21 cellular contexts compared by ENCODE assay signal in genomic region chr16:81293909-81294802, GRCh38. TPM values are rescaled to one million over a fixed set of nuclear protein-coding genes. Genes with fewer than 3 reads are reported as not detected.
DNase-seq lines count a peak whose midpoint lies in the region; TF ChIP-seq lines count a peak whose summit lies in the region.
"Had no signal": no experiment of that assay in that cellular context is flagged by ENCODE, and none has a peak within 500 bp of the region (broad histone marks: within the 10 kb centered on the region; RNA-seq: fewer than 3 reads in every experiment).

No MANE protein-coding gene starts in this region.

- TF ChIP-seq CTCF in Peyer's patch (IDR thresholded peaks at IDR 0.05): no peak

- H3K27ac ChIP-seq in BLaER1 (no peak overlapping the region), Peyer's patch (peak overlapping the region in 3 of 4 donors; percentile 25 to 86 (median 71)), epithelial cell of prostate (peak overlapping the region; percentile 40), mucosa of rectum (ENCODE audit: low read depth in 2 of 2, low read length in 2 of 2) (peak overlapping the region; percentile 81 to 92)
- H3K27ac ChIP-seq: ovary, uterus had no signal

- TF ChIP-seq POLR2A in Peyer's patch (IDR thresholded peaks at IDR 0.05): no peak

- peaks cover 10% of the 10 kb centered on the region for H3K4me1 ChIP-seq in BLaER1
- peaks cover 0 to 9% (median 2%) of the 10 kb centered on the region in 4 donors for H3K4me1 ChIP-seq in Peyer's patch
- H3K4me1 ChIP-seq in mucosa of rectum (ENCODE audit: control insufficient read depth in 2 of 2, insufficient read depth in 2 of 2, low read length in 2 of 2): peaks cover 8 to 15% of the 10 kb centered on the region in 2 donors
- H3K4me1 ChIP-seq: uterus had no signal

- H3K9me3 ChIP-seq in BLaER1 (no peaks in the 10 kb centered on the region), Peyer's patch (no peaks in the 10 kb centered on the region), mucosa of rectum (ENCODE audit: control insufficient read depth in 2 of 2, low read length in 2 of 2) (no peaks in the 10 kb centered on the region)
- H3K9me3 ChIP-seq: ovary, uterus had no signal

- no peak overlapping the region for H3K4me3 ChIP-seq in BLaER1
- H3K4me3 ChIP-seq in Peyer's patch: no peak overlapping the region
- peak overlapping the region; percentile 37 to 46 for H3K4me3 ChIP-seq in mucosa of rectum (ENCODE audit: low read length in 2 of 2)
- H3K4me3 ChIP-seq: K562, ovary, uterus had no signal

- H3K27me3 ChIP-seq in BLaER1 (no peaks in the 10 kb centered on the region), Peyer's patch (no peaks in the 10 kb centered on the region), mucosa of rectum (ENCODE audit: control insufficient read depth in 2 of 2, insufficient read depth in 2 of 2, low read length in 2 of 2) (no peaks in the 10 kb centered on the region)
- H3K27me3 ChIP-seq: ovary, uterus had no signal

- no peaks in the 10 kb centered on the region for H4K20me1 ChIP-seq in BLaER1

- peak overlapping the region; percentile 17; the same call in 1 of the 2 replicates for H3K4me2 ChIP-seq in BLaER1

- H3K36me3 ChIP-seq in BLaER1: no peaks in the 10 kb centered on the region
- H3K36me3 ChIP-seq in Peyer's patch: no peaks in the 10 kb centered on the region
- no peaks in the 10 kb centered on the region for H3K36me3 ChIP-seq in mucosa of rectum (ENCODE audit: control insufficient read depth in 2 of 2, insufficient read depth in 2 of 2, low read length in 2 of 2)
- H3K36me3 ChIP-seq: ovary, uterus had no signal

- no peak overlapping the region for H3K9ac ChIP-seq in BLaER1
- H3K9ac ChIP-seq in mucosa of rectum (ENCODE audit: low read depth in 1 of 2, low read length in 2 of 2): no peak overlapping the region

- DNase-seq in Peyer's patch (peak in 1 of 3 donors; percentile 56), epithelial cell of prostate (ENCODE audit: low read depth, low spot score) (no peak), NK-92 (lab: John Stamatoyannopoulos, UW; ENCODE audit: unreplicated experiment) (no peak), dedifferentiated amniotic fluid mesenchymal stem cell (ENCODE audit: extremely low spot score) (no peak), C1 segment of cervical spinal cord (lab: John Stamatoyannopoulos, UW) (no peak)
- no peak for DNase-seq in stimulated activated naive CD4-positive, alpha-beta T cell treated with Interleukin-2 at 50 U/mL for 16 hours (lab: John Stamatoyannopoulos, UW)
- DNase-seq: activated CD4-positive, alpha-beta memory T cell treated with anti-CD3 and anti-CD28 coated beads, Interleukin-2, amount 10 ng/mL, durations not matched to agents 7 days and 5 days; activated gamma-delta T cell treated with Interleukin-2 at 50 U/mL for 16 hours; activated T-cell treated with anti-CD3 and anti-CD28 coated beads for 4 hours; caudate nucleus; CD4-positive, CD25-positive, alpha-beta regulatory T cell; DMS153; kidney glomerular epithelial cell; naive thymus-derived CD8-positive, alpha-beta T cell; NCI-H187; NCI-H69; ovary; uterus had no signal

RNA-seq across cellular contexts. Expression of gene GAN, which starts 20.6 kb away (rescaled TPM):
- 10 to 100 TPM in 3 of 4 donors, 1 to 10 TPM in 1; 7.4 to 15.2 (median 11.9) TPM for total RNA-seq in Peyer's patch

RNA-seq across cellular contexts. Expression of gene BCO1, which starts 55.7 kb away (rescaled TPM):
- total RNA-seq in Peyer's patch: 10 to 100 TPM in 2 of 4 donors, 1 to 10 TPM in 2; 7.9 to 16.0 (median 12.3) TPM
- total RNA-seq: activated CD4-positive, alpha-beta memory T cell treated with anti-CD3 and anti-CD28 coated beads, Interleukin-2, amount 10 ng/mL, durations not matched to agents 7 days and 5 days; CD4-positive, CD25-positive, alpha-beta regulatory T cell; K562; naive thymus-derived CD8-positive, alpha-beta T cell had no signal

Comparison
In these comparisons a context has a peak if more than half of its experiments do, and no peak if none do; other contexts are left out.
1. H3K4me3 ChIP-seq: peak in mucosa of rectum (2 of 2); none in BLaER1 (single experiment) and Peyer's patch (0 of 4).